1 cellular context compared by ENCODE assay signal in the genomic region with DNA sequence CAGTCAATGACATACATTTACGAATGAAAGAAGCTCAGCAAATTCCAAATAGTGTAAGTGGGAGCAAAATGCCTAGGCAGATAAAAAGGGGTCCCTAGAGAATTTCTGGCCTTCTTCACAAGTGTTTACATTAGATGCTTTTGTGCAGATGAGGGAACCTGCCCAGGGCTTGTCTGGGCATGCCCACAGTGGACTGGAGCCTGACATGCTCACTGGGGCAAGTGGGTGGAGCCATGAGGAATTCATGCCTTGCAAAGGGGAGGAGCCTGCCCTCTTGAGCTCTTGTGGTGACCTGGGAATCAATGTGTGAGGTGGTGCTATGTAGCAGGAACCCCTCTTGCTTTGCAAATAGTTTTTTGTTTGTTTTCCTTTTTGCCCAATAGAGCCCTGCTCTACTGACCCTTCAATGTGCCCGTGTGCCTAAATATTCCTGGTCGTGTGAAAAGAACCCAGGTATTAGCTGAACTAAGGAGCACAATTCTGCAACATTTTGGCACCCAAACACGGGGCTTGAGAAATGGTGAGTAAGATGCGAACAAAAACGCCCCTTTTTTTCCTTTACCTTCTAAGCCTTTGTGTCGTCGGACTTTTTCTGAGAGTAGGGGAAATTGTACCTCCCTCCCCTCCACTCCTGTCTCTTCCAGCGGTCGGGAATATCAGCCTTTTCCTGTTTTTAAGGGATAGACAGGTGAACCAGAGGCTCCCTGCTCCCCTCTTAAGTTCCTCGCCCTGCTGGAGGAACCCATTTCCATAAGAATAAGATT.
A peak's percentile ranks its signal among the peaks of the same experiment; 100 is the strongest.
TF ChIP-seq lines count a peak whose summit lies in the region.

No MANE protein-coding gene starts in this region.

TF ChIP-seq in WTC11, 78 proteins besides CTCF, POLR2A, EP300 and RAD21 (continued from another document):
- TF ChIP-seq AFF4 (CRISPR knock-in tag; IDR thresholded peaks at IDR 0.05; ENCODE audit: borderline replicate concordance) = no peak
- no peak for TF ChIP-seq MYBL2 (CRISPR knock-in tag; IDR thresholded peaks at IDR 0.05)
- TF ChIP-seq TP53 (CRISPR knock-in tag; IDR thresholded peaks at IDR 0.05) = peak; percentile 99
- 0 out of 2 replicates have a peak, but pooled peaks have one; percentile 49 for TF ChIP-seq CBFB (CRISPR knock-in tag; IDR thresholded peaks at IDR 0.05; ENCODE audit: low read depth)
- no peak for TF ChIP-seq IRF1 (CRISPR knock-in tag; IDR thresholded peaks at IDR 0.05)
- TF ChIP-seq SMAD4 (CRISPR knock-in tag; IDR thresholded peaks at IDR 0.05) = no peak
- TF ChIP-seq ELF4 (CRISPR knock-in tag; IDR thresholded peaks at IDR 0.05; ENCODE audit: low read depth) = no peak
- TF ChIP-seq FOXJ3 (CRISPR knock-in tag; IDR thresholded peaks at IDR 0.05; ENCODE audit: borderline replicate concordance) = no peak
- TF ChIP-seq, protein P1, sequence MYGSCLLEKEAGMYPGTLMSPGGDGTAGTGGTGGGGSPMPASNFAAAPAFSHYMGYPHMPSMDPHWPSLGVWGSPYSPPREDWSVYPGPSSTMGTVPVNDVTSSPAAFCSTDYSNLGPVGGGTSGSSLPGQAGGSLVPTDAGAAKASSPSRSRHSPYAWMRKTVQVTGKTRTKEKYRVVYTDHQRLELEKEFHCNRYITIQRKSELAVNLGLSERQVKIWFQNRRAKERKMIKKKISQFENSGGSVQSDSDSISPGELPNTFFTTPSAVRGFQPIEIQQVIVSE (CRISPR knock-in tag; IDR thresholded peaks at IDR 0.05; ENCODE audit: borderline replicate concordance) = no peak
- no peak for TF ChIP-seq ZNF263 (CRISPR knock-in tag; IDR thresholded peaks at IDR 0.05; ENCODE audit: low read depth)
- no peak for TF ChIP-seq SOX15 (CRISPR knock-in tag; IDR thresholded peaks at IDR 0.05)
- no peak for TF ChIP-seq SP1 (CRISPR knock-in tag; conservative IDR thresholded peaks at IDR 0.05)
- TF ChIP-seq SMAD3 (CRISPR knock-in tag; IDR thresholded peaks at IDR 0.05; ENCODE audit: borderline replicate concordance) = no peak
- TF ChIP-seq, protein P2, sequence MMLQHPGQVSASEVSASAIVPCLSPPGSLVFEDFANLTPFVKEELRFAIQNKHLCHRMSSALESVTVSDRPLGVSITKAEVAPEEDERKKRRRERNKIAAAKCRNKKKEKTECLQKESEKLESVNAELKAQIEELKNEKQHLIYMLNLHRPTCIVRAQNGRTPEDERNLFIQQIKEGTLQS (CRISPR knock-in tag; conservative IDR thresholded peaks at IDR 0.05) = no peak
- 0 out of 2 replicates have a peak, but pooled peaks have one; percentile 31 for TF ChIP-seq MAX (CRISPR knock-in tag; IDR thresholded peaks at IDR 0.05)
- TF ChIP-seq GABPB1 (CRISPR knock-in tag; IDR thresholded peaks at IDR 0.05) = peak; percentile 23; the same call in 1 of the 2 replicates
- TF ChIP-seq ZNF219 (CRISPR knock-in tag; IDR thresholded peaks at IDR 0.05; ENCODE audit: borderline replicate concordance) = no peak
- peak; percentile 55; the same call in 1 of the 2 replicates for TF ChIP-seq TEAD1 (CRISPR knock-in tag; IDR thresholded peaks at IDR 0.05)
